ENCODE assay signal across 8 cellular contexts in the genomic region with DNA sequence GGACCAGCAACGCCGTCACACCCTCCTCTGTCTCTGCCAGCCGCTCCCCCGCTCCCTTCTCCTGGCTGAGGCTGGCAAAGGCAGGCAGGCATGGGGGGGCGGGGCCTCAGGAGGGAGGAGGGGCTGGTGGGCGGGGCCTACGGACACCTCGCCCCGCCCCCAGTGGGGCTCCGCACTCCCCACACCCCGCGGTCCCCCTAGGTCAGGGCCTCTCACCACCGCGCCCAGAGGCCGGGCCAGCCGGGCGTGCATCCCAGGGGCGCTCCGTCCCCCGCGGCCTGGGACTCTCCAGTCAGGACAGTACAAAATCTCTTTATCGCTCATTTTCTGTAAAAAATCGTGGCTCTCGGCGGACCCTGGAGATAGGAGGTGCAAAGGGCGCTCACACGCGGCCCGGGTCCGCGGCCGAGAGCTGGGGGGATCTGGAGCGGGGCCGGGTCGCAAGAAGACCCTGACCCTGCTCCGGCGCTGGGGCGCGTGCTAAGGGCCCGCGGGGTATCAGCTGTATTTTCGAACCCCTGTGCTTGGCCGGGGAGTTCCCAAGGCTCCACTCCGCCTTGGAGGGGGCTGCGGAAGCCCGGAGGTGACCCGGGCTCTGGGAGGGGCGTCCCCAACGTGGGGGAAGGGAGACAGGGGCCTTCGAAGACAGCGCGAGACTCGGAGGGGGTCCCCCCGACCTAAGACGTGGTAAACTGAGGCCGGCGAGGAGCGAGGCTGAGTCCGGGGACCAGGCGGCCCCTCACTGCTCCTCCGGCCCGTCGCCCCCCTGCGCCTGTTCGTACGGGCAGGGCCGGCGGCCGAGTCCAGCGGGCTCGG. TPM values are rescaled to one million over a fixed set of nuclear protein-coding genes. Genes with fewer than 3 reads are reported as not detected.
DNase-seq lines count a peak whose midpoint lies in the region; ATAC-seq and TF ChIP-seq lines count a peak whose summit lies in the region.
"Not testable (repeated sequence)": the region's sequence is repeated elsewhere in the genome, so short reads cannot be mapped to it uniquely, and the experiment has no call there.

No MANE protein-coding gene starts in this region.

- H3K4me2 ChIP-seq in hepatocyte, result peak overlapping the region; percentile 89

- not testable (repeated sequence) for H3K9me3 ChIP-seq in T-helper 17 cell (ENCODE audit: control insufficient read depth, low read length, poor library complexity, severe bottlenecking); effector memory CD4-positive, alpha-beta T cell (ENCODE audit: control insufficient read depth, low read length); hepatocyte (ENCODE audit: low read depth)

- peak overlapping the region; percentile 83 for H3K4me3 Mint-ChIP-seq in T-helper 17 cell
- peak overlapping the region; percentile 72 for H3K4me3 Mint-ChIP-seq in activated naive CD8-positive, alpha-beta T cell treated with anti-CD3 and anti-CD28 coated beads, Interleukin-2, amount 10 ng/mL, durations not matched to agents 7 days and 5 days
- H3K4me3 Mint-ChIP-seq in natural killer cell treated with Interleukin-12 subunit alpha and Interleukin-12 subunit beta and Interleukin-15 and Interleukin-18, amount 100 ng/mL, for 72 hours, result peak overlapping the region; percentile 74
- H3K4me3 Mint-ChIP-seq in stimulated activated naive B cell treated with anti-CD40 and anti-IgM and Interleukin-4, amounts not matched to agents 10 μg/mL and 1 μg/mL and 100 μg/mL, for 72 hours, result peak overlapping the region; percentile 82 to 85

- peak overlapping the region; percentile 33 for H3K4me3 ChIP-seq in BJ (ENCODE audit: low read depth, low read length)
- peak overlapping the region; percentile 52 for H3K4me3 ChIP-seq in H7 (ENCODE audit: insufficient read depth, low read depth, low read length)
- peak overlapping the region; percentile 40 for H3K4me3 ChIP-seq in effector memory CD4-positive, alpha-beta T cell (ENCODE audit: insufficient read depth, low read depth, low read length, poor library complexity, severe bottlenecking)
- not testable (repeated sequence) for H3K4me3 ChIP-seq in hepatocyte

- 0% methylated on average over 29 of the region's 71 CpGs for WGBS in hepatocyte (ENCODE audit: low lambda C conversion rate, missing lambda C conversion rate)

- H3K79me2 ChIP-seq in hepatocyte, result not testable (repeated sequence)

- ATAC-seq in T-helper 17 cell; activated naive CD8-positive, alpha-beta T cell treated with anti-CD3 and anti-CD28 coated beads, Interleukin-2, amount 10 ng/mL, durations not matched to agents 7 days and 5 days (ENCODE audit: low read depth); natural killer cell treated with Interleukin-12 subunit alpha and Interleukin-12 subunit beta and Interleukin-15 and Interleukin-18, amount 100 ng/mL, for 72 hours; stimulated activated naive B cell treated with anti-CD40 and anti-IgM and Interleukin-4, amounts not matched to agents 10 μg/mL and 1 μg/mL and 100 μg/mL, for 72 hours (replicated peaks): not testable (repeated sequence)

- H3K4me1 ChIP-seq in effector memory CD4-positive, alpha-beta T cell (ENCODE audit: control insufficient read depth, insufficient read depth, low read length, poor library complexity, severe bottlenecking); hepatocyte (ENCODE audit: insufficient read depth): not testable (repeated sequence)

- CTCF ChIA-PET in BJ (lab: Yijun Ruan, JAX), result not testable (repeated sequence)

- not testable (repeated sequence) for H3K27ac ChIP-seq in effector memory CD4-positive, alpha-beta T cell (ENCODE audit: insufficient read depth, low read length, poor library complexity, severe bottlenecking); hepatocyte

- H3K9me3 Mint-ChIP-seq in activated naive CD8-positive, alpha-beta T cell treated with anti-CD3 and anti-CD28 coated beads, Interleukin-2, amount 10 ng/mL, durations not matched to agents 7 days and 5 days; natural killer cell treated with Interleukin-12 subunit alpha and Interleukin-12 subunit beta and Interleukin-15 and Interleukin-18, amount 100 ng/mL, for 72 hours; stimulated activated naive B cell treated with anti-CD40 and anti-IgM and Interleukin-4, amounts not matched to agents 10 μg/mL and 1 μg/mL and 100 μg/mL, for 72 hours: not testable (repeated sequence)

- H2AFZ ChIP-seq in hepatocyte, result peak overlapping the region; percentile 31

- H3K27me3 Mint-ChIP-seq in T-helper 17 cell; activated naive CD8-positive, alpha-beta T cell treated with anti-CD3 and anti-CD28 coated beads, Interleukin-2, amount 10 ng/mL, durations not matched to agents 7 days and 5 days; natural killer cell treated with Interleukin-12 subunit alpha and Interleukin-12 subunit beta and Interleukin-15 and Interleukin-18, amount 100 ng/mL, for 72 hours: not testable (repeated sequence)
- peaks cover 17 to 18% of the 10 kb centered on the region in 2 donors for H3K27me3 Mint-ChIP-seq in stimulated activated naive B cell treated with anti-CD40 and anti-IgM and Interleukin-4, amounts not matched to agents 10 μg/mL and 1 μg/mL and 100 μg/mL, for 72 hours

- H3K27ac Mint-ChIP-seq in T-helper 17 cell, result peak overlapping the region; percentile 37
- not testable (repeated sequence) for H3K27ac Mint-ChIP-seq in activated naive CD8-positive, alpha-beta T cell treated with anti-CD3 and anti-CD28 coated beads, Interleukin-2, amount 10 ng/mL, durations not matched to agents 7 days and 5 days; natural killer cell treated with Interleukin-12 subunit alpha and Interleukin-12 subunit beta and Interleukin-15 and Interleukin-18, amount 100 ng/mL, for 72 hours
- H3K27ac Mint-ChIP-seq in stimulated activated naive B cell treated with anti-CD40 and anti-IgM and Interleukin-4, amounts not matched to agents 10 μg/mL and 1 μg/mL and 100 μg/mL, for 72 hours, result peak overlapping the region; percentile 82

- DNase-seq in BJ (ENCODE audit: low read depth); effector memory CD4-positive, alpha-beta T cell; hepatocyte (ENCODE audit: low spot score); natural killer cell treated with Interleukin-12 subunit alpha and Interleukin-12 subunit beta and Interleukin-15 and Interleukin-18, amount 100 ng/mL, for 72 hours (ENCODE audit: low spot score): not testable (repeated sequence)
- DNase-seq in H7 (peak; percentile 62), T-helper 17 cell (peak in 1 of 3 donors; percentile 25)
- peak; percentile 49 for DNase-seq in activated naive CD8-positive, alpha-beta T cell treated with anti-CD3 and anti-CD28 coated beads, Interleukin-2, amount 10 ng/mL, durations not matched to agents 7 days and 5 days
- peak; percentile 15 for DNase-seq in stimulated activated naive B cell treated with anti-CD40 and anti-IgM and Interleukin-4, amounts not matched to agents 10 μg/mL and 1 μg/mL and 100 μg/mL, for 72 hours

- peaks cover 11% of the 10 kb centered on the region for H3K4me1 Mint-ChIP-seq in T-helper 17 cell
- not testable (repeated sequence) for H3K4me1 Mint-ChIP-seq in activated naive CD8-positive, alpha-beta T cell treated with anti-CD3 and anti-CD28 coated beads, Interleukin-2, amount 10 ng/mL, durations not matched to agents 7 days and 5 days; natural killer cell treated with Interleukin-12 subunit alpha and Interleukin-12 subunit beta and Interleukin-15 and Interleukin-18, amount 100 ng/mL, for 72 hours (ENCODE audit: low read depth in 2 of 2)
- peaks cover 10 to 16% of the 10 kb centered on the region in 2 donors for H3K4me1 Mint-ChIP-seq in stimulated activated naive B cell treated with anti-CD40 and anti-IgM and Interleukin-4, amounts not matched to agents 10 μg/mL and 1 μg/mL and 100 μg/mL, for 72 hours

- not testable (repeated sequence) for H3K36me3 ChIP-seq in BJ (ENCODE audit: control insufficient read depth, insufficient read depth, low read length); H7 (replicated peaks; ENCODE audit: control insufficient read depth, insufficient read depth, low read length); effector memory CD4-positive, alpha-beta T cell (ENCODE audit: control insufficient read depth, insufficient read depth, low read length); hepatocyte (replicated peaks; ENCODE audit: insufficient read depth, low read depth)

- not testable (repeated sequence) for H4K20me1 ChIP-seq in hepatocyte (ENCODE audit: insufficient read depth, poor library complexity, severe bottlenecking)

- not testable (repeated sequence) for TF ChIP-seq CTCF in BJ (IDR thresholded peaks at IDR 0.05; ENCODE audit: insufficient read depth, low read depth, low read length); hepatocyte (IDR thresholded peaks at IDR 0.05; ENCODE audit: poor library complexity)

- not testable (repeated sequence) for H3K27me3 ChIP-seq in BJ (ENCODE audit: control insufficient read depth, insufficient read depth, low read length); H7 (ENCODE audit: control insufficient read depth, insufficient read depth, low read length); effector memory CD4-positive, alpha-beta T cell (replicated peaks; ENCODE audit: control insufficient read depth, insufficient read depth, low read length, poor library complexity, severe bottlenecking); hepatocyte

- not testable (repeated sequence) for H3K36me3 Mint-ChIP-seq in T-helper 17 cell (ENCODE audit: low read depth); activated naive CD8-positive, alpha-beta T cell treated with anti-CD3 and anti-CD28 coated beads, Interleukin-2, amount 10 ng/mL, durations not matched to agents 7 days and 5 days; natural killer cell treated with Interleukin-12 subunit alpha and Interleukin-12 subunit beta and Interleukin-15 and Interleukin-18, amount 100 ng/mL, for 72 hours; stimulated activated naive B cell treated with anti-CD40 and anti-IgM and Interleukin-4, amounts not matched to agents 10 μg/mL and 1 μg/mL and 100 μg/mL, for 72 hours

- H3K9me2 ChIP-seq in hepatocyte (replicated peaks; ENCODE audit: insufficient read depth), result not testable (repeated sequence)

- POLR2A ChIA-PET in BJ (lab: Charles Lee); activated naive CD8-positive, alpha-beta T cell treated with anti-CD3 and anti-CD28 coated beads, Interleukin-2, amount 10 ng/mL, durations not matched to agents 7 days and 5 days (lab: Charles Lee): not testable (repeated sequence)

RNA-seq across cellular contexts. Expression of a gene that starts 28.9 kb away (rescaled TPM):
- polyA plus RNA-seq in BJ (2011; rRNA removed) (24.6 and 42.0 TPM in 2 replicates), hepatocyte (28.9 and 38.9 TPM in 2 replicates)
- polyA minus RNA-seq in BJ (2011; rRNA and poly(A)+ RNA removed), result 21.8 and 27.8 TPM in 2 replicates
- total RNA-seq in H7 (2014; rRNA removed; shearing (Covaris generic)), result 40.3 and 40.5 TPM in 2 replicates
- total RNA-seq in T-helper 17 cell (10 to 100 TPM; 61.5 to 70.8 TPM), hepatocyte (16.4 and 25.0 TPM in 2 replicates)
- total RNA-seq in activated naive CD8-positive, alpha-beta T cell treated with anti-CD3 and anti-CD28 coated beads, Interleukin-2, amount 10 ng/mL, durations not matched to agents 7 days and 5 days, result 10 to 100 TPM; 64.0 to 87.4 TPM
- total RNA-seq in natural killer cell treated with Interleukin-12 subunit alpha and Interleukin-12 subunit beta and Interleukin-15 and Interleukin-18, amount 100 ng/mL, for 72 hours, result 100 to 1,000 TPM in 1 of 2 donors, 10 to 100 TPM in 1; 66.8 to 108 TPM
